In the genomic region with DNA sequence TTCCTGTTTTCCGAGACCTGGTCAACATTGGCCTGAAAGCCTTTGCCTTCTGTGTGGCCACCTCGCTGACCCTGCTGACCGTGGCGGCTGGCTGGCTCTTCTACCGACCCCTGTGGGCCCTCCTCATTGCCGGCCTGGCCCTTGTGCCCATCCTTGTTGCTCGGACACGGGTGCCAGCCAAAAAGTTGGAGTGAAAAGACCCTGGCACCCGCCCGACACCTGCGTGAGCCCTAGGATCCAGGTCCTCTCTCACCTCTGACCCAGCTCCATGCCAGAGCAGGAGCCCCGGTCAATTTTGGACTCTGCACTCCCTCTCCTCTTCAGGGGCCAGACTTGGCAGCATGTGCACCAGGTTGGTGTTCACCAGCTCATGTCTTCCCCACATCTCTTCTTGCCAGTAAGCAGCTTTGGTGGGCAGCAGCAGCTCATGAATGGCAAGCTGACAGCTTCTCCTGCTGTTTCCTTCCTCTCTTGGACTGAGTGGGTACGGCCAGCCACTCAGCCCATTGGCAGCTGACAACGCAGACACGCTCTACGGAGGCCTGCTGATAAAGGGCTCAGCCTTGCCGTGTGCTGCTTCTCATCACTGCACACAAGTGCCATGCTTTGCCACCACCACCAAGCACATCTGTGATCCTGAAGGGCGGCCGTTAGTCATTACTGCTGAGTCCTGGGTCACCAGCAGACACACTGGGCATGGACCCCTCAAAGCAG, we compare ENCODE assay signal across 10 cellular contexts. TPM values are rescaled to one million over a fixed set of nuclear protein-coding genes. Genes with fewer than 3 reads are reported as not detected.
DNase-seq lines count a peak whose midpoint lies in the region; ATAC-seq and TF ChIP-seq lines count a peak whose summit lies in the region.
"Had no signal": no experiment of that assay in that cellular context is flagged by ENCODE, and none has a peak within 500 bp of the region (broad histone marks: within the 10 kb centered on the region; RNA-seq: fewer than 3 reads in every experiment).

No MANE protein-coding gene starts in this region.

- peaks cover 0 to 70% (median 37%) of the 10 kb centered on the region in 4 donors for H3K4me1 ChIP-seq in right lobe of liver
- H3K4me1 ChIP-seq in suprapubic skin: peaks cover 59% of the 10 kb centered on the region

- no peak overlapping the region for H3K4me3 ChIP-seq in right lobe of liver
- no peak overlapping the region for H3K4me3 ChIP-seq in suprapubic skin
- H3K4me3 ChIP-seq: A549 had no signal

- no peak for DNase-seq in T-helper 1 cell
- DNase-seq in MCF 10A (ENCODE audit: unreplicated experiment): no peak
- DNase-seq in right lobe of liver: peak in 2 of 3 donors; percentile 63 to 74
- no peak for DNase-seq in suprapubic skin (ENCODE audit: low spot score in 2 of 2)
- DNase-seq in midbrain (lab: John Stamatoyannopoulos, UW): no peak
- no peak for DNase-seq in HPDE6-E6E7 (ENCODE audit: extremely low spot score)
- DNase-seq: foreskin keratinocyte had no signal

- H3K27ac ChIP-seq in right lobe of liver: peak overlapping the region in 2 of 3 donors; percentile 37 to 66
- H3K27ac ChIP-seq in suprapubic skin: peak overlapping the region; percentile 94

- no peak for TF ChIP-seq EP300 in suprapubic skin (IDR thresholded peaks at IDR 0.05)

- TF ChIP-seq POLR2A in right lobe of liver (IDR thresholded peaks at IDR 0.05) (no peak), suprapubic skin (IDR thresholded peaks at IDR 0.05) (no peak)

- ATAC-seq in right lobe of liver (peak; percentile 41 to 62 (median 50)), GM18868 (IDR thresholded peaks at IDR 0.05; ENCODE audit: unreplicated experiment) (no peak)
- ATAC-seq: A549, foreskin keratinocyte had no signal

- peaks cover 28% of the 10 kb centered on the region for H3K36me3 Mint-ChIP-seq in T-helper 1 cell treated with Interleukin-12 subunit alpha and Interleukin-12 subunit beta and Interleukin-4 antibody, amounts not matched to agents 30 μg/mL and 1 μg/mL, for 36 hours (ENCODE audit: low read depth)
- peaks cover 67% of the 10 kb centered on the region for H3K36me3 Mint-ChIP-seq in MCF 10A (ENCODE audit: insufficient read depth, unreplicated experiment)

- POLR2A ChIA-PET in MCF 10A (lab: Yijun Ruan, JAX): interaction anchor here (1.2 to 11.5 kb wide), 6 partner anchors 8 to 241 kb away, joined by 3 to 294 read pairs (median 25); partner anchors contain the start of genes CHCHD4, LSM3, TMEM43 and XPC

- H3K27me3 ChIP-seq in right lobe of liver (no peaks in the 10 kb centered on the region), suprapubic skin (no peaks in the 10 kb centered on the region)
- H3K27me3 ChIP-seq: foreskin keratinocyte had no signal

- no peaks in the 10 kb centered on the region for H3K9me3 Mint-ChIP-seq in T-helper 1 cell treated with Interleukin-12 subunit alpha and Interleukin-12 subunit beta and Interleukin-4 antibody, amounts not matched to agents 30 μg/mL and 1 μg/mL, for 36 hours
- H3K9me3 Mint-ChIP-seq in MCF 10A (ENCODE audit: unreplicated experiment): no peaks in the 10 kb centered on the region

- no TSS peak for BruUV-seq in MCF 10A (replicated peaks; lab: Mats Ljungman, UMichigan)

- TF ChIP-seq CTCF in MCF 10A (IDR thresholded peaks at IDR 0.05; ENCODE audit: unreplicated experiment) (no peak), right lobe of liver (IDR thresholded peaks at IDR 0.05) (no peak), suprapubic skin (IDR thresholded peaks at IDR 0.05) (no peak)

- peaks cover 0 to 15% (median 5%) of the 10 kb centered on the region in 4 donors for H3K36me3 ChIP-seq in right lobe of liver
- H3K36me3 ChIP-seq in suprapubic skin: peaks cover 61% of the 10 kb centered on the region

- peak overlapping the region; percentile 89 for H3K27ac Mint-ChIP-seq in T-helper 1 cell treated with Interleukin-12 subunit alpha and Interleukin-12 subunit beta and Interleukin-4 antibody, amounts not matched to agents 30 μg/mL and 1 μg/mL, for 36 hours
- peak overlapping the region; percentile 99 for H3K27ac Mint-ChIP-seq in MCF 10A (ENCODE audit: low read depth, unreplicated experiment)

- intact Hi-C loops in MCF 10A (cut with micrococcal nuclease) (loop anchor here (5.0 kb wide), 1 partner anchor 36 kb away; the partner anchor contains the start of genes LSM3 and XPC), right lobe of liver (cut with DNase I) (no loop called here)

- 69% methylated on average over 9 of the region's 19 CpGs for WGBS in right lobe of liver (ENCODE audit: insufficient coverage, low coverage, low lambda C conversion rate, missing lambda C conversion rate)
- WGBS in suprapubic skin: 88% methylated on average over 12 of the region's 19 CpGs

- H3K4me3 Mint-ChIP-seq in T-helper 1 cell treated with Interleukin-12 subunit alpha and Interleukin-12 subunit beta and Interleukin-4 antibody, amounts not matched to agents 30 μg/mL and 1 μg/mL, for 36 hours: no peak overlapping the region
- H3K4me3 Mint-ChIP-seq in MCF 10A (ENCODE audit: unreplicated experiment): no peak overlapping the region

- H3K27me3 Mint-ChIP-seq in T-helper 1 cell treated with Interleukin-12 subunit alpha and Interleukin-12 subunit beta and Interleukin-4 antibody, amounts not matched to agents 30 μg/mL and 1 μg/mL, for 36 hours (ENCODE audit: low read depth): no peaks in the 10 kb centered on the region
- H3K27me3 Mint-ChIP-seq in MCF 10A (ENCODE audit: insufficient read depth, unreplicated experiment): no peaks in the 10 kb centered on the region

- no peaks in the 10 kb centered on the region for H3K9me3 ChIP-seq in right lobe of liver
- no peaks in the 10 kb centered on the region for H3K9me3 ChIP-seq in suprapubic skin
- H3K9me3 ChIP-seq: A549 had no signal

- CTCF ChIA-PET in MCF 10A (lab: Yijun Ruan, JAX): interaction anchor here (0.7 to 1.6 kb wide), 3 partner anchors 16 to 295 kb away, joined by 3 to 7 read pairs (median 3); no protein-coding TSS in a partner anchor

- peaks cover 37% of the 10 kb centered on the region for H3K4me1 Mint-ChIP-seq in T-helper 1 cell treated with Interleukin-12 subunit alpha and Interleukin-12 subunit beta and Interleukin-4 antibody, amounts not matched to agents 30 μg/mL and 1 μg/mL, for 36 hours (ENCODE audit: low read depth)
- peaks cover 58% of the 10 kb centered on the region for H3K4me1 Mint-ChIP-seq in MCF 10A (ENCODE audit: insufficient read depth, unreplicated experiment)

RNA-seq across cellular contexts. Expression of gene TMEM43, which starts 16.9 kb away (rescaled TPM):
- total RNA-seq in MCF 10A (2022) (120 and 124 TPM in 2 replicates), right lobe of liver (10 to 100 TPM in 5 of 6 experiments, 1 to 10 TPM in 1; 9.3 to 16.8 (median 14.6) TPM), suprapubic skin (100 to 1,000 TPM; 206 to 237 (median 219) TPM)

RNA-seq across cellular contexts. Expression of gene CHCHD4, which starts 17.1 kb away (rescaled TPM):
- total RNA-seq in MCF 10A (2022) (31.6 and 35.0 TPM in 2 replicates), right lobe of liver (10 to 100 TPM in 2 of 6 experiments, 1 to 10 TPM in 4; 6.2 to 13.5 (median 8.4) TPM), suprapubic skin (10 to 100 TPM; 11.3 to 16.7 (median 12.5) TPM)

RNA-seq across cellular contexts. Expression of gene XPC, which starts 36.6 kb away (rescaled TPM):
- total RNA-seq in MCF 10A (2022) (73.3 and 83.6 TPM in 2 replicates), right lobe of liver (10 to 100 TPM; 14.4 to 23.1 (median 20.0) TPM), suprapubic skin (100 to 1,000 TPM in 1 of 4 donors, 10 to 100 TPM in 3; 49.7 to 176 (median 66.4) TPM)

RNA-seq across cellular contexts. Expression of gene LSM3, which starts 36.9 kb away (rescaled TPM):
- total RNA-seq in MCF 10A (2022) (10.2 and 12.9 TPM in 2 replicates), right lobe of liver (1 to 10 TPM; 4.5 to 7.4 (median 6.1) TPM), suprapubic skin (10 to 100 TPM in 1 of 4 donors, 1 to 10 TPM in 3; 5.5 to 10.7 (median 8.9) TPM)

Comparison
In these comparisons a context has a peak if more than half of its experiments do, and no peak if none do; other contexts are left out.
1. DNase-seq: peak in right lobe of liver (2 of 3); none in T-helper 1 cell (0 of 5), MCF 10A (single experiment), suprapubic skin (0 of 2), midbrain (single experiment) and HPDE6-E6E7 (single experiment).